In genomic region chr9:34992376-34992951, GRCh38 we compare ENCODE assay signal across 8 cellular contexts. TPM values are rescaled to one million over a fixed set of nuclear protein-coding genes. Genes with fewer than 3 reads are reported as not detected.
DNase-seq lines count a peak whose midpoint lies in the region; ATAC-seq and TF ChIP-seq lines count a peak whose summit lies in the region.

No MANE protein-coding gene starts in this region.

- H3K4me3 ChIP-seq in SK-N-SH (ENCODE audit: low read depth in 2 of 2, low read length in 1 of 2) (no peak overlapping the region; a peak in 1 of 4 replicates), stomach (no peak overlapping the region)

- CTCF ChIA-PET in SK-N-SH (lab: Yijun Ruan, JAX) = interaction anchor here (1.1 to 8.5 kb wide), 3 partner anchors 59 to 96 kb away, joined by 3 to 174 read pairs (median 9); partner anchors contain the start of gene VCP

- WGBS in SK-N-SH (ENCODE audit: low lambda C conversion rate) = 17% methylated on average over 3 of the region's 16 CpGs
- WGBS in stomach, 5 donors = 63 to 69% (median 65%) methylated on average over 11 to 16 of the region's 16 CpGs

- POLR2A ChIA-PET in SK-N-SH (lab: Yijun Ruan, JAX) = interaction anchor here (1.7 kb wide), 1 partner anchor 93 kb away, joined by 5 read pairs; no protein-coding TSS in a partner anchor

- no peaks in the 10 kb centered on the region for H3K27me3 ChIP-seq in SK-N-SH (ENCODE audit: insufficient read depth)
- H3K27me3 ChIP-seq in stomach = no peaks in the 10 kb centered on the region

- no peak overlapping the region for H3K9ac ChIP-seq in SK-N-SH

- DNase-seq in COLO829 (ENCODE audit: low spot score) (peak; percentile 77), SK-N-SH (no peak), caudate nucleus (lab: John Stamatoyannopoulos, UW) (peak in 25 of 61 donors; percentile 12 to 83 (median 35)), medulla oblongata (ENCODE audit: extremely low spot score) (peak; percentile 54), stomach (no peak), NCI-H69 (lab: John Stamatoyannopoulos, UW) (no peak), activated gamma-delta T cell treated with Interleukin-2 at 50 U/mL for 16 hours (no peak)

- H3K9me3 ChIP-seq in SK-N-SH = no peaks in the 10 kb centered on the region
- no peaks in the 10 kb centered on the region for H3K9me3 ChIP-seq in stomach

- intact Hi-C loops in stomach (cut with DNase I; ENCODE audit: low total_unique reads) = no loop called here

- H3K4me1 ChIP-seq in SK-N-SH (ENCODE audit: control insufficient read depth in 1 of 2, insufficient read depth in 2 of 2, low read depth in 1 of 2, low read length in 1 of 2) (peaks cover 28 to 62% of the 10 kb centered on the region in 2 experiments), stomach (peaks cover 43 to 80% (median 65%) of the 10 kb centered on the region in 4 donors)

- no peaks in the 10 kb centered on the region for H4K20me1 ChIP-seq in SK-N-SH (ENCODE audit: insufficient read depth)

- TF ChIP-seq EP300 in SK-N-SH (IDR thresholded peaks at IDR 0.05; ENCODE audit: borderline replicate concordance in 1 of 2, low read depth in 1 of 2, low read length in 1 of 2) = no peak; a peak in 1 of 4 replicates
- TF ChIP-seq EP300 in stomach (IDR thresholded peaks at IDR 0.05) = peak; percentile 5

- H3K4me2 ChIP-seq in SK-N-SH = peak overlapping the region; percentile 48

- no peak for TF ChIP-seq RAD21 in SK-N-SH (IDR thresholded peaks at IDR 0.05; ENCODE audit: low read length)

- no peak for ATAC-seq in GM21526 (IDR thresholded peaks at IDR 0.05; ENCODE audit: low FRiP score, unreplicated experiment)

- H2AFZ ChIP-seq in SK-N-SH (ENCODE audit: low read depth) = no peak overlapping the region

- TF ChIP-seq CTCF in SK-N-SH (IDR thresholded peaks at IDR 0.05) (no peak), stomach (IDR thresholded peaks at IDR 0.05) (no peak)

- TF ChIP-seq POLR2A in stomach (IDR thresholded peaks at IDR 0.05) = no peak

- H3F3A ChIP-seq in SK-N-SH (replicated peaks; ENCODE audit: insufficient read depth) = peaks cover 24% of the 10 kb centered on the region

- H3K27ac ChIP-seq in SK-N-SH (ENCODE audit: low read depth in 2 of 2, low read length in 1 of 2) = peak overlapping the region; percentile 75 to 88
- H3K27ac ChIP-seq in caudate nucleus (ENCODE audit: low read depth, low read length) = peak overlapping the region; percentile 13
- peak overlapping the region; percentile 65 to 99 (median 91) for H3K27ac ChIP-seq in stomach

- H3K36me3 ChIP-seq in SK-N-SH (replicated peaks in 1 of 2; ENCODE audit: control insufficient read depth in 1 of 2, insufficient read depth in 2 of 2, low read length in 1 of 2) (peaks cover 7 to 15% of the 10 kb centered on the region in 2 experiments), stomach (peaks cover 11 to 17% (median 14%) of the 10 kb centered on the region in 4 donors)

- H3K9me2 ChIP-seq in SK-N-SH = no peaks in the 10 kb centered on the region

- peaks cover 3% of the 10 kb centered on the region; the same call in 1 of the 2 replicates for H3K79me2 ChIP-seq in SK-N-SH (ENCODE audit: insufficient read depth)

TF ChIP-seq in SK-N-SH, 30 proteins besides CTCF, POLR2A, EP300 and RAD21 (continues in another document):
- TF ChIP-seq SIN3A (IDR thresholded peaks at IDR 0.05; ENCODE audit: borderline replicate concordance, low read depth, low read length) (no peak), GATA2 (CRISPR knock-in tag; IDR thresholded peaks at IDR 0.05) (no peak), NRF1 (IDR thresholded peaks at IDR 0.05; ENCODE audit: low read depth, low read length) (no peak), IRF3 (IDR thresholded peaks at IDR 0.05; ENCODE audit: low read depth, low read length) (no peak), MEF2A (IDR thresholded peaks at IDR 0.05; ENCODE audit: borderline replicate concordance, low read depth) (no peak), RFX5 (IDR thresholded peaks at IDR 0.05; ENCODE audit: low read length) (no peak), MAX (IDR thresholded peaks at IDR 0.05; ENCODE audit: low read depth) (peak; percentile 71), PBX3 (IDR thresholded peaks at IDR 0.05) (peak; percentile 32; the same call in 1 of the 2 replicates), MXI1 (IDR thresholded peaks at IDR 0.05; ENCODE audit: low read depth, low read length) (no peak), TAF1 (IDR thresholded peaks at IDR 0.05; ENCODE audit: borderline replicate concordance, low read depth, low read length) (no peak), FOXM1 (IDR thresholded peaks at IDR 0.05; ENCODE audit: low read depth) (no peak), TCF12 (IDR thresholded peaks at IDR 0.05) (peak; percentile 72), CHD2 (IDR thresholded peaks at IDR 0.05; ENCODE audit: low read length, partially characterized antibody) (peak; percentile 40), RCOR1 (IDR thresholded peaks at IDR 0.05; ENCODE audit: low read length) (no peak), GABPA (IDR thresholded peaks at IDR 0.05; ENCODE audit: low read depth) (no peak), NFIC (IDR thresholded peaks at IDR 0.05; ENCODE audit: borderline replicate concordance) (0 out of 2 replicates have a peak, but pooled peaks have one; percentile 31), JUND (IDR thresholded peaks at IDR 0.05) (peak; percentile 94), FOSL2 (IDR thresholded peaks at IDR 0.05; ENCODE audit: borderline replicate concordance, low read depth) (peak; percentile 99), TEAD4 (IDR thresholded peaks at IDR 0.05; ENCODE audit: borderline replicate concordance, insufficient read depth) (no peak), ELF1 (IDR thresholded peaks at IDR 0.05) (no peak), FOXJ3 (CRISPR knock-in tag; IDR thresholded peaks at IDR 0.05) (no peak), POLR2AphosphoS5 (IDR thresholded peaks at IDR 0.05; ENCODE audit: low read depth, low read length) (no peak), RXRA (IDR thresholded peaks at IDR 0.05; ENCODE audit: borderline replicate concordance, low read depth) (peak; percentile 71; the same call in 1 of the 2 replicates), SMC3 (IDR thresholded peaks at IDR 0.05; ENCODE audit: low read depth, low read length) (no peak)
- TF ChIP-seq, protein P1, sequence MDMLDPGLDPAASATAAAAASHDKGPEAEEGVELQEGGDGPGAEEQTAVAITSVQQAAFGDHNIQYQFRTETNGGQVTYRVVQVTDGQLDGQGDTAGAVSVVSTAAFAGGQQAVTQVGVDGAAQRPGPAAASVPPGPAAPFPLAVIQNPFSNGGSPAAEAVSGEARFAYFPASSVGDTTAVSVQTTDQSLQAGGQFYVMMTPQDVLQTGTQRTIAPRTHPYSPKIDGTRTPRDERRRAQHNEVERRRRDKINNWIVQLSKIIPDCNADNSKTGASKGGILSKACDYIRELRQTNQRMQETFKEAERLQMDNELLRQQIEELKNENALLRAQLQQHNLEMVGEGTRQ (IDR thresholded peaks at IDR 0.05; ENCODE audit: borderline replicate concordance, low read depth, low read length) = no peak
- TF ChIP-seq, protein P2, sequence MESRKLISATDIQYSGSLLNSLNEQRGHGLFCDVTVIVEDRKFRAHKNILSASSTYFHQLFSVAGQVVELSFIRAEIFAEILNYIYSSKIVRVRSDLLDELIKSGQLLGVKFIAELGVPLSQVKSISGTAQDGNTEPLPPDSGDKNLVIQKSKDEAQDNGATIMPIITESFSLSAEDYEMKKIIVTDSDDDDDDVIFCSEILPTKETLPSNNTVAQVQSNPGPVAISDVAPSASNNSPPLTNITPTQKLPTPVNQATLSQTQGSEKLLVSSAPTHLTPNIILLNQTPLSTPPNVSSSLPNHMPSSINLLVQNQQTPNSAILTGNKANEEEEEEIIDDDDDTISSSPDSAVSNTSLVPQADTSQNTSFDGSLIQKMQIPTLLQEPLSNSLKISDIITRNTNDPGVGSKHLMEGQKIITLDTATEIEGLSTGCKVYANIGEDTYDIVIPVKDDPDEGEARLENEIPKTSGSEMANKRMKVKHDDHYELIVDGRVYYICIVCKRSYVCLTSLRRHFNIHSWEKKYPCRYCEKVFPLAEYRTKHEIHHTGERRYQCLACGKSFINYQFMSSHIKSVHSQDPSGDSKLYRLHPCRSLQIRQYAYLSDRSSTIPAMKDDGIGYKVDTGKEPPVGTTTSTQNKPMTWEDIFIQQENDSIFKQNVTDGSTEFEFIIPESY (IDR thresholded peaks at IDR 0.05; ENCODE audit: borderline replicate concordance, low read depth) = peak; percentile 68

RNA-seq across cellular contexts. Expression of gene DNAJB5, which starts 2.9 kb away (rescaled TPM):
- polyA plus RNA-seq in SK-N-SH (2012; rRNA removed) (3.3 and 4.0 TPM in 2 replicates), stomach (10 to 100 TPM in 1 of 3 donors, 1 to 10 TPM in 2; 7.6 to 35.8 (median 7.7) TPM)
- polyA plus RNA-seq in SK-N-SH (2012; cell fraction: cytosol; rRNA removed) = 3.7 and 4.4 TPM in 2 replicates
- polyA plus RNA-seq in SK-N-SH (2012; cell fraction: nucleus; rRNA removed) = 3.3 and 5.0 TPM in 2 replicates
- 10 to 100 TPM in 3 of 5 donors, 1 to 10 TPM in 2; 1.2 to 79.0 (median 24.0) TPM for total RNA-seq in stomach

RNA-seq across cellular contexts. Expression of gene PHF24, which starts 34.4 kb away (rescaled TPM):
- not detected in 2 replicates for polyA plus RNA-seq in SK-N-SH (2012; rRNA removed)
- polyA plus RNA-seq in SK-N-SH (2012; cell fraction: cytosol; rRNA removed) = under 0.01 TPM in 2 replicates
- polyA plus RNA-seq in SK-N-SH (2012; cell fraction: nucleus; rRNA removed) = 0.01 TPM in 1 of 2 replicates, not detected in the other
- under 1 TPM in 1 of 5 donors, not detected in 4; 0.92 TPM for total RNA-seq in stomach
- polyA plus RNA-seq in stomach = under 1 TPM in 2 of 3 donors, not detected in 1; 0.05 to 0.06 TPM

Comparison
In these comparisons a context has a peak if more than half of its experiments do, and no peak if none do; other contexts are left out.
1. DNase-seq: peak in COLO829 (single experiment) and medulla oblongata (single experiment); none in SK-N-SH (single experiment), stomach (single experiment), NCI-H69 (single experiment) and activated gamma-delta T cell treated with Interleukin-2 at 50 U/mL for 16 hours (single experiment).
2. H3K27ac ChIP-seq: peak in every context shown above with its lines; median percentile 91 in stomach; 82 in SK-N-SH; 13 in caudate nucleus.